ENCODE assay signal across 24 cellular contexts in the genomic region with DNA sequence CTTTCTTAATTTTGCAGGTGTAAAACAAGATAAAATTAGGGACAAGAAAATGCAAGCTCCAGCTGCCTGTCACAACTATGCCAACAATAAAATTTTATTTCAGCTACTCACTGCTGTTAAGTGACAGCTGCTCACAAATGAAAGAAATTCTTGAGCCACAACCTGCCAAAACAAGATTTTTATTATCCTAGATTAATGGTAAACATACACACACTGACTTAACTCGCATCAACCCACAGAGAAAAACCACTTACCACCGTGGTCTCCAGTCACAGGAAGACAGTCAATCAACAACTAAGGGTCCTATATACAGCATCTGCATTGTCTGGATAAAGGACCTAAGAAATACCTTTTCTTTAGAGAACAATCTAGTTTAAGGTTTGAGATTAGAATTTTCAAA. TPM values are rescaled to one million over a fixed set of nuclear protein-coding genes. Genes with fewer than 3 reads are reported as not detected.
DNase-seq lines count a peak whose midpoint lies in the region; ATAC-seq, FAIRE-seq and TF ChIP-seq lines count a peak whose summit lies in the region.
"Had no signal": no experiment of that assay in that cellular context is flagged by ENCODE, and none has a peak within 500 bp of the region (broad histone marks: within the 10 kb centered on the region; RNA-seq: fewer than 3 reads in every experiment).

No MANE protein-coding gene starts in this region.

- H3K4me1 ChIP-seq in hepatocyte (ENCODE audit: insufficient read depth) = peaks cover 6% of the 10 kb centered on the region
- H3K4me1 ChIP-seq in small intestine (ENCODE audit: control insufficient read depth in 2 of 2, insufficient read depth in 1 of 2, low read depth in 1 of 2, low read length in 1 of 2) = peaks cover 0 to 5% of the 10 kb centered on the region in 2 donors

- no peak overlapping the region for H2AFZ ChIP-seq in hepatocyte

- no peaks in the 10 kb centered on the region for H3K9me3 Mint-ChIP-seq in activated CD8-positive, alpha-beta T cell treated with anti-CD3 and anti-CD28 coated beads, Interleukin-2, amount 10 ng/mL, durations not matched to agents 7 days and 5 days (ENCODE audit: insufficient read depth)
- H3K9me3 Mint-ChIP-seq in activated CD8-positive, alpha-beta T cell treated with anti-CD3 and anti-CD28 coated beads for 36 hours = no peaks in the 10 kb centered on the region
- H3K9me3 Mint-ChIP-seq: CD4-positive, alpha-beta T cell had no signal

- no peak for TF ChIP-seq CTCF in activated CD8-positive, alpha-beta T cell treated with anti-CD3 and anti-CD28 coated beads for 36 hours (IDR thresholded peaks at IDR 0.05)
- TF ChIP-seq CTCF in hepatocyte (IDR thresholded peaks at IDR 0.05; ENCODE audit: poor library complexity) = no peak

- H3K27me3 ChIP-seq in hepatocyte = no peaks in the 10 kb centered on the region
- no peaks in the 10 kb centered on the region for H3K27me3 ChIP-seq in small intestine (ENCODE audit: control insufficient read depth in 2 of 2, insufficient read depth in 2 of 2, low read length in 2 of 2)
- H3K27me3 ChIP-seq: BE2C had no signal

- no peak overlapping the region for H3K4me3 ChIP-seq in hepatocyte
- no peak overlapping the region for H3K4me3 ChIP-seq in small intestine (ENCODE audit: low read depth in 1 of 2, low read length in 2 of 2)

- POLR2A ChIA-PET in activated CD8-positive, alpha-beta T cell treated with anti-CD3 and anti-CD28 coated beads, Interleukin-2, amount 10 ng/mL, durations not matched to agents 7 days and 5 days (lab: Charles Lee) = no interaction called here
- POLR2A ChIA-PET in activated CD8-positive, alpha-beta T cell treated with anti-CD3 and anti-CD28 coated beads for 36 hours (lab: Charles Lee) = no interaction called here

- intact Hi-C loops in activated CD8-positive, alpha-beta T cell treated with anti-CD3 and anti-CD28 coated beads for 36 hours (cut with micrococcal nuclease) = no loop called here

- H3K4me3 Mint-ChIP-seq in activated CD8-positive, alpha-beta T cell treated with anti-CD3 and anti-CD28 coated beads, Interleukin-2, amount 10 ng/mL, durations not matched to agents 7 days and 5 days = no peak overlapping the region
- no peak overlapping the region for H3K4me3 Mint-ChIP-seq in activated CD8-positive, alpha-beta T cell treated with anti-CD3 and anti-CD28 coated beads for 36 hours
- H3K4me3 Mint-ChIP-seq: CD4-positive, alpha-beta T cell had no signal

- H3K27ac ChIP-seq in hepatocyte (peak overlapping the region; percentile 27), small intestine (ENCODE audit: low read depth in 1 of 2, low read length in 1 of 2) (no peak overlapping the region)

- H3K4me2 ChIP-seq in hepatocyte = no peak overlapping the region

- no peaks in the 10 kb centered on the region for H4K20me1 ChIP-seq in hepatocyte (ENCODE audit: insufficient read depth, poor library complexity, severe bottlenecking)

- peak overlapping the region; percentile 10 for H3K27ac Mint-ChIP-seq in activated CD8-positive, alpha-beta T cell treated with anti-CD3 and anti-CD28 coated beads, Interleukin-2, amount 10 ng/mL, durations not matched to agents 7 days and 5 days
- no peak overlapping the region for H3K27ac Mint-ChIP-seq in activated CD8-positive, alpha-beta T cell treated with anti-CD3 and anti-CD28 coated beads for 36 hours
- H3K27ac Mint-ChIP-seq: CD4-positive, alpha-beta T cell had no signal

- H3K9me3 ChIP-seq in hepatocyte (ENCODE audit: low read depth) (no peaks in the 10 kb centered on the region), small intestine (ENCODE audit: control insufficient read depth, low read depth) (no peaks in the 10 kb centered on the region)
- H3K9me3 ChIP-seq: BE2C had no signal

- DNase-seq in activated CD8-positive, alpha-beta T cell treated with anti-CD3 and anti-CD28 coated beads, Interleukin-2, amount 10 ng/mL, durations not matched to agents 7 days and 5 days = peak; percentile 60
- DNase-seq in activated CD8-positive, alpha-beta T cell treated with anti-CD3 and anti-CD28 coated beads for 36 hours = no peak
- DNase-seq in NCI-H1105 (lab: John Stamatoyannopoulos, UW) = peak; percentile 10
- DNase-seq in hepatocyte (ENCODE audit: low spot score) = no peak
- DNase-seq in small intestine = peak; percentile 6
- no peak for DNase-seq in COLO668 (lab: John Stamatoyannopoulos, UW; ENCODE audit: unreplicated experiment)
- DNase-seq: BE2C; Calu3; CD4-positive, alpha-beta T cell; GOT3; MV-4-11; NCI-H1436; NCI-H2029; NCI-H2171 treated with DMSO at 0.1 percent for 48 hours; NCI-H446; NCI-H69; NK-92 treated with Interleukin-12 subunit alpha and Interleukin-12 subunit beta, amount 100 ng/mL, for 24 hours had no signal

- peaks cover 41% of the 10 kb centered on the region for H3K36me3 Mint-ChIP-seq in activated CD8-positive, alpha-beta T cell treated with anti-CD3 and anti-CD28 coated beads, Interleukin-2, amount 10 ng/mL, durations not matched to agents 7 days and 5 days (ENCODE audit: low read depth)
- H3K36me3 Mint-ChIP-seq in activated CD8-positive, alpha-beta T cell treated with anti-CD3 and anti-CD28 coated beads for 36 hours (ENCODE audit: low read depth) = peaks cover 22% of the 10 kb centered on the region

- CTCF ChIA-PET in activated CD8-positive, alpha-beta T cell treated with anti-CD3 and anti-CD28 coated beads, Interleukin-2, amount 10 ng/mL, durations not matched to agents 7 days and 5 days (lab: Charles Lee) = no interaction called here
- CTCF ChIA-PET in activated CD8-positive, alpha-beta T cell treated with anti-CD3 and anti-CD28 coated beads for 36 hours (lab: Charles Lee) = no interaction called here

- 63% methylated on average over 2 of the region's 2 CpGs for WGBS in hepatocyte (ENCODE audit: low lambda C conversion rate, missing lambda C conversion rate)
- 1 to 24% (median 19%) methylated on average over 2 of the region's 2 CpGs for WGBS in small intestine, 3 donors

- no peaks in the 10 kb centered on the region for H3K79me2 ChIP-seq in hepatocyte

- H3K9me2 ChIP-seq in hepatocyte (replicated peaks; ENCODE audit: insufficient read depth) = no peaks in the 10 kb centered on the region

- ATAC-seq in activated CD8-positive, alpha-beta T cell treated with anti-CD3 and anti-CD28 coated beads, Interleukin-2, amount 10 ng/mL, durations not matched to agents 7 days and 5 days = peak; percentile 75
- ATAC-seq in activated CD8-positive, alpha-beta T cell treated with anti-CD3 and anti-CD28 coated beads for 36 hours = no peak
- no peak for ATAC-seq in GM18519 (IDR thresholded peaks at IDR 0.05; ENCODE audit: low FRiP score, unreplicated experiment)
- ATAC-seq: HCT116, Right ventricle myocardium inferior had no signal

- peaks cover 18% of the 10 kb centered on the region for H3K4me1 Mint-ChIP-seq in activated CD8-positive, alpha-beta T cell treated with anti-CD3 and anti-CD28 coated beads, Interleukin-2, amount 10 ng/mL, durations not matched to agents 7 days and 5 days (ENCODE audit: low read depth)
- peaks cover 2% of the 10 kb centered on the region for H3K4me1 Mint-ChIP-seq in activated CD8-positive, alpha-beta T cell treated with anti-CD3 and anti-CD28 coated beads for 36 hours (ENCODE audit: low read depth)

- H3K36me3 ChIP-seq in hepatocyte (replicated peaks; ENCODE audit: insufficient read depth, low read depth) (no peaks in the 10 kb centered on the region), small intestine (ENCODE audit: control insufficient read depth in 2 of 2, insufficient read depth in 2 of 2, low read length in 2 of 2) (peaks cover 0 to 8% of the 10 kb centered on the region in 2 donors)

- H3K27me3 Mint-ChIP-seq in activated CD8-positive, alpha-beta T cell treated with anti-CD3 and anti-CD28 coated beads, Interleukin-2, amount 10 ng/mL, durations not matched to agents 7 days and 5 days (ENCODE audit: low read depth) = no peaks in the 10 kb centered on the region
- H3K27me3 Mint-ChIP-seq in activated CD8-positive, alpha-beta T cell treated with anti-CD3 and anti-CD28 coated beads for 36 hours = no peaks in the 10 kb centered on the region
- H3K27me3 Mint-ChIP-seq: CD4-positive, alpha-beta T cell had no signal

- no peak for FAIRE-seq in small intestine (lab: Jason Lieb, UNC)
- FAIRE-seq: A204.1, GM12891, RCC 7860 had no signal

RNA-seq across cellular contexts. Expression of gene EFL1, which starts 31.3 kb away (rescaled TPM):
- 10 to 100 TPM; 25.9 to 29.0 TPM for total RNA-seq in activated CD8-positive, alpha-beta T cell treated with anti-CD3 and anti-CD28 coated beads, Interleukin-2, amount 10 ng/mL, durations not matched to agents 7 days and 5 days
- 10 to 100 TPM; 23.7 to 25.6 TPM for total RNA-seq in activated CD8-positive, alpha-beta T cell treated with anti-CD3 and anti-CD28 coated beads for 36 hours
- 17.5 and 19.0 TPM in 2 replicates for total RNA-seq in hepatocyte
- 9.7 and 11.6 TPM in 2 replicates for polyA plus RNA-seq in hepatocyte
- 10 to 100 TPM; 11.6 to 14.9 (median 11.9) TPM for polyA plus RNA-seq in small intestine

RNA-seq across cellular contexts. Expression of gene SAXO2, which starts 31.4 kb away (rescaled TPM):
- total RNA-seq in activated CD8-positive, alpha-beta T cell treated with anti-CD3 and anti-CD28 coated beads, Interleukin-2, amount 10 ng/mL, durations not matched to agents 7 days and 5 days = 1 to 10 TPM; 1.6 to 2.0 TPM
- total RNA-seq in activated CD8-positive, alpha-beta T cell treated with anti-CD3 and anti-CD28 coated beads for 36 hours = 1 to 10 TPM; 1.1 to 2.8 TPM
- 0.64 and 2.3 TPM in 2 replicates for total RNA-seq in hepatocyte
- 1.5 and 2.0 TPM in 2 replicates for polyA plus RNA-seq in hepatocyte
- polyA plus RNA-seq in small intestine = 1 to 10 TPM in 1 of 3 donors, under 1 TPM in 1, not detected in 1; 0.37 to 5.1 TPM
- total RNA-seq: SK-MEL-5 had no signal

Comparison
In these comparisons a context has a peak if more than half of its experiments do, and no peak if none do; other contexts are left out.
1. DNase-seq: peak in activated CD8-positive, alpha-beta T cell treated with anti-CD3 and anti-CD28 coated beads, Interleukin-2, amount 10 ng/mL, durations not matched to agents 7 days and 5 days (single experiment), NCI-H1105 (single experiment) and small intestine (single experiment); none in activated CD8-positive, alpha-beta T cell treated with anti-CD3 and anti-CD28 coated beads for 36 hours (single experiment), hepatocyte (single experiment) and COLO668 (single experiment).